In genomic region chr6:110415297-110415916, GRCh38 we compare ENCODE assay signal across 1 cellular context.
TF ChIP-seq lines count a peak whose summit lies in the region.

DDO (minus strand) TSS chr6:110415575; CDS start chr6:110413462, 2,113 bp downstream.

TF ChIP-seq in HepG2, 621 proteins besides CTCF, POLR2A, EP300 and RAD21 (continued from another document and continues in another):
- no peak for TF ChIP-seq ZNF101 (CRISPR knock-in tag; IDR thresholded peaks at IDR 0.05; ENCODE audit: borderline replicate concordance, low read depth)
- no peak for TF ChIP-seq GMEB1 (CRISPR knock-in tag; IDR thresholded peaks at IDR 0.05; ENCODE audit: borderline replicate concordance)
- TF ChIP-seq ARID3A (IDR thresholded peaks at IDR 0.05; ENCODE audit: low read depth, low read length): no peak
- TF ChIP-seq MLLT10 (CRISPR knock-in tag; IDR thresholded peaks at IDR 0.05): no peak
- TF ChIP-seq MTF2 (CRISPR knock-in tag; IDR thresholded peaks at IDR 0.05; ENCODE audit: borderline replicate concordance): no peak
- no peak for TF ChIP-seq GATA4 (IDR thresholded peaks at IDR 0.05; ENCODE audit: borderline replicate concordance, low read depth)
- TF ChIP-seq ZNF773 (CRISPR knock-in tag; IDR thresholded peaks at IDR 0.05; ENCODE audit: borderline replicate concordance): no peak
- no peak for TF ChIP-seq ZNF574 (CRISPR knock-in tag; IDR thresholded peaks at IDR 0.05)
- TF ChIP-seq NCOA2 (CRISPR knock-in tag; IDR thresholded peaks at IDR 0.05): no peak
- TF ChIP-seq ZNF136 (CRISPR knock-in tag; IDR thresholded peaks at IDR 0.05; ENCODE audit: low read depth): no peak
- TF ChIP-seq GABPA (IDR thresholded peaks at IDR 0.05; ENCODE audit: low read depth, low read length): no peak
- TF ChIP-seq GABPA (CRISPR knock-in tag; IDR thresholded peaks at IDR 0.05; ENCODE audit: low read depth): 0 out of 2 replicates have a peak, but pooled peaks have one; percentile 19
- no peak for TF ChIP-seq GFI1 (CRISPR knock-in tag; IDR thresholded peaks at IDR 0.05; ENCODE audit: borderline replicate concordance)
- TF ChIP-seq ZNF644 (CRISPR knock-in tag; IDR thresholded peaks at IDR 0.05; ENCODE audit: low read depth): peak; percentile 75
- no peak for TF ChIP-seq AKNA (CRISPR knock-in tag; IDR thresholded peaks at IDR 0.05; ENCODE audit: borderline replicate concordance)
- TF ChIP-seq MEIS2 (CRISPR knock-in tag; IDR thresholded peaks at IDR 0.05): no peak
- no peak for TF ChIP-seq PAX8 (CRISPR knock-in tag; IDR thresholded peaks at IDR 0.05; ENCODE audit: borderline replicate concordance)
- no peak for TF ChIP-seq SKIL (CRISPR knock-in tag; IDR thresholded peaks at IDR 0.05; ENCODE audit: borderline replicate concordance)
- TF ChIP-seq MAFG (CRISPR knock-in tag; IDR thresholded peaks at IDR 0.05): no peak
- no peak for TF ChIP-seq SRSF4 (IDR thresholded peaks at IDR 0.05; ENCODE audit: low read depth, low read length, poor library complexity, severe bottlenecking)
- no peak for TF ChIP-seq PRPF4 (IDR thresholded peaks at IDR 0.05; ENCODE audit: low read depth, low read length, poor library complexity, severe bottlenecking)
- no peak for TF ChIP-seq ZNF841 (CRISPR knock-in tag; IDR thresholded peaks at IDR 0.05; ENCODE audit: borderline replicate concordance)
- no peak for TF ChIP-seq CENPBD1 (CRISPR knock-in tag; IDR thresholded peaks at IDR 0.05; ENCODE audit: borderline replicate concordance, low read depth)
- no peak for TF ChIP-seq NFE2 (CRISPR knock-in tag; IDR thresholded peaks at IDR 0.05)
- no peak for TF ChIP-seq TEF (CRISPR knock-in tag; IDR thresholded peaks at IDR 0.05)
- TF ChIP-seq HHEX (CRISPR knock-in tag; IDR thresholded peaks at IDR 0.05): no peak
- no peak for TF ChIP-seq ZC3H4 (CRISPR knock-in tag; IDR thresholded peaks at IDR 0.05; ENCODE audit: borderline replicate concordance)
- TF ChIP-seq NFE2L2 (IDR thresholded peaks at IDR 0.05; ENCODE audit: low read length): no peak
- no peak for TF ChIP-seq HDAC6 (IDR thresholded peaks at IDR 0.05; ENCODE audit: low read depth, low read length)
- no peak for TF ChIP-seq ZNF121 (CRISPR knock-in tag; IDR thresholded peaks at IDR 0.05)
- TF ChIP-seq PHF21A (CRISPR knock-in tag; IDR thresholded peaks at IDR 0.05): peak; percentile 92
- TF ChIP-seq PHF8 (CRISPR knock-in tag; IDR thresholded peaks at IDR 0.05): peak; percentile 48
- TF ChIP-seq THAP7 (CRISPR knock-in tag; IDR thresholded peaks at IDR 0.05): 0 out of 2 replicates have a peak, but pooled peaks have one; percentile 27
- peak; percentile 81 for TF ChIP-seq ARID4A (CRISPR knock-in tag; IDR thresholded peaks at IDR 0.05; ENCODE audit: borderline replicate concordance)
- TF ChIP-seq NFYC (CRISPR knock-in tag; IDR thresholded peaks at IDR 0.05): peak; percentile 77
- no peak for TF ChIP-seq NPAS2 (CRISPR knock-in tag; IDR thresholded peaks at IDR 0.05; ENCODE audit: borderline replicate concordance)
- 0 out of 2 replicates have a peak, but pooled peaks have one; percentile 22 for TF ChIP-seq ZFP36L1 (CRISPR knock-in tag; IDR thresholded peaks at IDR 0.05)
- peak; percentile 65 for TF ChIP-seq XRCC5 (optimal IDR thresholded peaks at IDR 0.05; ENCODE audit: low read length)
- no peak for TF ChIP-seq RELA (CRISPR knock-in tag; IDR thresholded peaks at IDR 0.05)
- no peak for TF ChIP-seq ZBTB2 (CRISPR knock-in tag; IDR thresholded peaks at IDR 0.05; ENCODE audit: low read depth)
- TF ChIP-seq ZMYM3 (CRISPR knock-in tag; IDR thresholded peaks at IDR 0.05): no peak
